Comparison of ENCODE assay signal across 18 cellular contexts in the genomic region with DNA sequence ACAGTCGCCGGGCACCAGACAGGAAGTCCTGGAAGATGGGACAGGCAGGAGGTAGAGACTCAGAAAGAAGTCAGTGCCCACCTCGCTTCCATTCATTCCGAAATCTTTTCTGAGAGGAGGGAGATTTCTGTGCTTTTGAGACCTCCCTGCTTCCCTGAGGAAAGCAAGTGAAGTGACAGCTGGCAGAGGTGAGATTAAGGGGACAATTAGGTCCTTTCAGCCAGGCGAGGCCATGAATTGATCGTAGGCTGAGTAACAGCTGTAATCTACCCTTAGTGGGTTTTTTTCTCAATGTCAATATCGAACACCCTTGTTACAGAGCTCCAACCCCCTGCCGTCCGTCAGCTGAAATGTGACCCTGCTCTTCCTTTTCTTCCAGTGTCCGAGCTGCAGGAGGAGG.
A peak's percentile ranks its signal among the peaks of the same experiment; 100 is the strongest.
DNase-seq lines count a peak whose midpoint lies in the region; ATAC-seq and TF ChIP-seq lines count a peak whose summit lies in the region.
"Had no signal": no experiment of that assay in that cellular context is flagged by ENCODE, and none has a peak within 500 bp of the region (broad histone marks: within the 10 kb centered on the region; RNA-seq: fewer than 3 reads in every experiment).

No MANE protein-coding gene starts in this region.

- H3K9me3 Mint-ChIP-seq in glutamatergic neuron (ENCODE audit: unreplicated experiment): peaks cover 5% of the 10 kb centered on the region

- peaks cover 2% of the 10 kb centered on the region for H3K79me1 ChIP-seq in trophoblast cell (ENCODE audit: low read length)

- ATAC-seq in left cardiac atrium: no peak
- no peak for ATAC-seq in GM18502 (IDR thresholded peaks at IDR 0.05; ENCODE audit: poor library complexity, unreplicated experiment)
- no peak for ATAC-seq in GM21717 (IDR thresholded peaks at IDR 0.05; ENCODE audit: unreplicated experiment)
- ATAC-seq in HG03469 (IDR thresholded peaks at IDR 0.05; ENCODE audit: unreplicated experiment): no peak
- ATAC-seq: Panc1 had no signal

- H3K9me3 ChIP-seq in left ventricle myocardium inferior (replicated peaks): no peaks in the 10 kb centered on the region
- no peaks in the 10 kb centered on the region for H3K9me3 ChIP-seq in trophoblast cell (ENCODE audit: insufficient read depth, low read depth, low read length)

- H2AK5ac ChIP-seq in trophoblast cell (ENCODE audit: low read length): peak overlapping the region; percentile 24

- H3K27ac ChIP-seq in left ventricle myocardium inferior (replicated peaks) (peak overlapping the region; percentile 18), trophoblast cell (ENCODE audit: low read depth, low read length) (no peak overlapping the region)

- no peaks in the 10 kb centered on the region for H3K27me3 ChIP-seq in left ventricle myocardium inferior (ENCODE audit: low read depth)
- no peaks in the 10 kb centered on the region for H3K27me3 ChIP-seq in trophoblast cell (ENCODE audit: insufficient read depth, low read length)

- peak overlapping the region; percentile 10 for H3K18ac ChIP-seq in trophoblast cell (ENCODE audit: low read length)

- DNase-seq in left ventricle myocardium inferior (no peak), left cardiac atrium (no peak), glutamatergic neuron (peak; percentile 34), trophoblast cell (no peak), SHP77 (lab: John Stamatoyannopoulos, UW) (no peak)
- DNase-seq: C1 segment of cervical spinal cord, DMS 273 treated with DMSO at 0.1 percent for 48 hours, EL, HCEC 1CT, MV-4-11, NCI-H1436, NCI-H2081 treated with DMSO at 0.1 percent for 48 hours, NCI-H774, Right ventricle myocardium superior had no signal

- H3K36me3 ChIP-seq in left ventricle myocardium inferior (peaks cover 45% of the 10 kb centered on the region), trophoblast cell (ENCODE audit: control insufficient read depth in 1 of 2, insufficient read depth in 2 of 2, low read length in 2 of 2) (peaks cover 26 to 39% of the 10 kb centered on the region in 2 experiments)

- H4K12ac ChIP-seq in trophoblast cell (ENCODE audit: low read depth, low read length): no peak overlapping the region

- H3K9ac ChIP-seq in trophoblast cell (ENCODE audit: low read length): no peak overlapping the region

- WGBS in trophoblast cell (ENCODE audit: extremely low coverage, insufficient coverage, insufficient read length): no CpG with 5 or more reads among the region's 10 CpGs

- H2BK120ac ChIP-seq in trophoblast cell (ENCODE audit: insufficient read depth, low read length, poor library complexity): no peak overlapping the region

- peak overlapping the region; percentile 88 for H3K27ac Mint-ChIP-seq in glutamatergic neuron (ENCODE audit: unreplicated experiment)

- H3K79me2 ChIP-seq in trophoblast cell (ENCODE audit: control insufficient read depth, insufficient read depth, low read length, poor library complexity): peaks cover 3% of the 10 kb centered on the region

- no peak overlapping the region for H3K4me3 ChIP-seq in left ventricle myocardium inferior
- H3K4me3 ChIP-seq in trophoblast cell (ENCODE audit: low read depth, low read length): no peak overlapping the region

- H3K36me3 Mint-ChIP-seq in glutamatergic neuron (ENCODE audit: unreplicated experiment): peaks cover 10% of the 10 kb centered on the region

- TF ChIP-seq CTCF in left ventricle myocardium inferior (IDR thresholded peaks at IDR 0.05; ENCODE audit: borderline replicate concordance) (no peak), glutamatergic neuron (IDR thresholded peaks at IDR 0.05; ENCODE audit: partially characterized antibody, unreplicated experiment) (no peak)

- H4K8ac ChIP-seq in trophoblast cell (ENCODE audit: low read depth, low read length): no peak overlapping the region

- H3K4me3 Mint-ChIP-seq in glutamatergic neuron (ENCODE audit: unreplicated experiment): peak overlapping the region; percentile 23

- H3K23ac ChIP-seq in trophoblast cell (ENCODE audit: low read length): no peak overlapping the region

- peaks cover 6% of the 10 kb centered on the region for H3K27me3 Mint-ChIP-seq in glutamatergic neuron (ENCODE audit: unreplicated experiment)

- peak overlapping the region; percentile 51 for H4K91ac ChIP-seq in trophoblast cell (ENCODE audit: low read depth, low read length)

- no peak overlapping the region for H2AFZ ChIP-seq in trophoblast cell (ENCODE audit: insufficient read depth, low read length, poor library complexity)

- no peak overlapping the region for H3K4me2 ChIP-seq in trophoblast cell (ENCODE audit: low read length)

- H3K4me1 Mint-ChIP-seq in glutamatergic neuron (ENCODE audit: low read depth, unreplicated experiment): peaks cover 41% of the 10 kb centered on the region

- H2BK5ac ChIP-seq in trophoblast cell (ENCODE audit: low read depth, low read length, poor library complexity): no peak overlapping the region

- intact Hi-C loops in left ventricle myocardium inferior (cut with micrococcal nuclease): no loop called here
- intact Hi-C loops in left cardiac atrium (cut with DNase I): no loop called here

- H3K4me1 ChIP-seq in left ventricle myocardium inferior (peaks cover 53% of the 10 kb centered on the region), trophoblast cell (ENCODE audit: control insufficient read depth in 1 of 2, insufficient read depth in 2 of 2, low read length in 2 of 2) (peaks cover 11 to 16% of the 10 kb centered on the region in 2 experiments)

- peak overlapping the region; percentile 11 for H3K14ac ChIP-seq in trophoblast cell (ENCODE audit: low read length)

- H2BK12ac ChIP-seq in trophoblast cell (ENCODE audit: low read length): no peak overlapping the region

- H3K4ac ChIP-seq in trophoblast cell (ENCODE audit: low read depth, low read length): no peak overlapping the region
